Comparison of ENCODE assay signal across 2 cellular contexts in the genomic region with DNA sequence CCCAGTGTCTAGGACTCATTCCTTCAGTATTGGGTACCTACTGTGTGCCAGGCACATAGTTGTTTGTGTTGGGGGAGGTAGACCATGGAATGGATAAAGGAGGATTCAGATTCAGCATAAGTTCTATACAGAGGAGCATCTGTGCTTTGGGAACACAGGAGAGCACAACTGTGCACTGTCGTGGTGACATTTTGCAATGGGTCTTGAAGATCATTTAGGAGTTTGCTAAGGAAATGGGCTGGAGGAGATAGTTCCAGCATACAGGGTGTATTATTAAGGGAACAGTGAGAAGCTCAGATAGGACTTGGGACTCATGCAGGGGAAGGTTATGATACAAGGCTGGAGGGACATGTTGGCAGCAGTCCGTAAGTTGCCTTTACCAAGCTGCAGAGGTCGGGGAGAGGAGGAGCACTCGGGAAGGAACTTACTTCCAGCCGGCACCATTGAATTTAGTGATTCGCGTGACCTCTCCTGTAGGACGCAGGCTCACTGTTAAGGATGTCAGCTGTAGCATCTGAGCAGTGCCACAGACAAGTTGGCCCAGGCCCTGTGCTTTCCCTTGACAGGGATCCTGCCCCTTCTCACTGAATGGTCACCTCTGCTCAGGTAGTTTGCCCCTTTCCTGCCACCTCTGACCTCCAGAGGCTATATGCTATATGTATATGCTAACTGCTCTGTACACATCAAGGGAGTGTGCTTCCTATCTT.
TF ChIP-seq lines count a peak whose summit lies in the region.

No MANE protein-coding gene starts in this region.

TF ChIP-seq in HepG2, 621 proteins besides CTCF, POLR2A, EP300 and RAD21:
- TF ChIP-seq WIZ (CRISPR knock-in tag; IDR thresholded peaks at IDR 0.05) (no peak), ZKSCAN1 (IDR thresholded peaks at IDR 0.05; ENCODE audit: low read length) (0 out of 2 replicates have a peak, but pooled peaks have one; percentile 23), DNMT1 (CRISPR knock-in tag; IDR thresholded peaks at IDR 0.05) (no peak), ATF6 (CRISPR knock-in tag; conservative IDR thresholded peaks at IDR 0.05) (no peak), SIN3B (IDR thresholded peaks at IDR 0.05; ENCODE audit: low read length) (no peak)

TF ChIP-seq in neural cell, 6 proteins besides CTCF, POLR2A, EP300 and RAD21:
- TF ChIP-seq MXI1 (conservative IDR thresholded peaks at IDR 0.05; ENCODE audit: poor library complexity, severe bottlenecking) (no peak), EZH2 (IDR thresholded peaks at IDR 0.05; ENCODE audit: borderline replicate concordance, insufficient read depth, low read length, poor library complexity, severe bottlenecking) (no peak), REST (IDR thresholded peaks at IDR 0.05; ENCODE audit: borderline replicate concordance) (no peak), TAF1 (IDR thresholded peaks at IDR 0.05; ENCODE audit: low read depth) (no peak), SMC3 (conservative IDR thresholded peaks at IDR 0.05; ENCODE audit: poor library complexity) (no peak), POLR2AphosphoS5 (IDR thresholded peaks at IDR 0.05) (no peak)
